27 cellular contexts compared by ENCODE assay signal in genomic region chr13:101970339-101970738, GRCh38.
"Had no signal": no experiment of that assay in that cellular context is flagged by ENCODE, and none has a peak within 500 bp of the region (broad histone marks: within the 10 kb centered on the region; RNA-seq: fewer than 3 reads in every experiment).

No MANE protein-coding gene starts in this region.

- H3K36me3 ChIP-seq: cardiac muscle cell, MG63, Peyer's patch, SJCRH30 had no signal

- DNase-seq: activated B cell treated with CpG ODN at 0.5 μM for 24 hours; activated CD4-positive, alpha-beta memory T cell treated with anti-CD3 and anti-CD28 coated beads for 36 hours; activated CD4-positive, alpha-beta T cell treated with anti-CD3 and anti-CD28 coated beads for 1 hour; activated CD4-positive, alpha-beta T cell treated with anti-CD3 and anti-CD28 coated beads, Interleukin-2, amount 10 ng/mL, durations not matched to agents 7 days and 5 days; activated gamma-delta T cell; activated naive CD4-positive, alpha-beta T cell treated with anti-CD3 and anti-CD28 coated beads for 36 hours; activated T-cell treated with anti-CD3 and anti-CD28 coated beads for 4 hours; activated T-cell treated with anti-CD3 and anti-CD28 coated beads, Interleukin-2, amount 50 U/mL, for 48 hours; amygdala; MG63; NCI-H1105; NCI-H1436; NCI-H1694 treated with DMSO at 0.1 percent for 48 hours; NCI-H2029 treated with DMSO at 0.1 percent for 48 hours; NCI-H510A treated with DMSO at 0.1 percent for 48 hours; NCI-H69; NK-92 treated with Interleukin-12 subunit alpha and Interleukin-12 subunit beta, amount 100 ng/mL, for 24 hours; Peyer's patch; Right ventricle myocardium superior; SJCRH30; T-helper 17 cell; T-helper 9 cell had no signal

- H3K36me3 Mint-ChIP-seq: activated CD4-positive, alpha-beta memory T cell treated with anti-CD3 and anti-CD28 coated beads for 36 hours; activated naive CD8-positive, alpha-beta T cell; brain had no signal

- ATAC-seq: activated T-helper 17 cell treated with anti-CD3 and anti-CD28 coated beads, Interleukin-2, amount 50 U/mL, for 72 hours; T-helper 17 cell had no signal

- H3K9me3 ChIP-seq: MG63, Peyer's patch, SJCRH30 had no signal

- H3K27me3 Mint-ChIP-seq: activated B cell treated with CpG ODN at 0.5 μM for 24 hours; activated CD4-positive, alpha-beta memory T cell treated with anti-CD3 and anti-CD28 coated beads for 36 hours; activated CD4-positive, alpha-beta T cell treated with anti-CD3 and anti-CD28 coated beads, Interleukin-2, amount 10 ng/mL, durations not matched to agents 7 days and 5 days had no signal

- H3K27me3 ChIP-seq: cardiac muscle cell, MG63, Peyer's patch, SJCRH30 had no signal

- H3K9me3 Mint-ChIP-seq: activated B cell treated with CpG ODN at 0.5 μM for 24 hours; activated CD4-positive, alpha-beta memory T cell treated with anti-CD3 and anti-CD28 coated beads for 36 hours; activated CD4-positive, alpha-beta T cell treated with anti-CD3 and anti-CD28 coated beads, Interleukin-2, amount 10 ng/mL, durations not matched to agents 7 days and 5 days; activated naive CD4-positive, alpha-beta T cell treated with anti-CD3 and anti-CD28 coated beads for 36 hours; activated T-helper 17 cell treated with anti-CD3 and anti-CD28 coated beads, Interleukin-2, amount 50 U/mL, for 72 hours; brain had no signal

- H3K27ac Mint-ChIP-seq: activated B cell treated with CpG ODN at 0.5 μM for 24 hours; activated CD4-positive, alpha-beta memory T cell treated with anti-CD3 and anti-CD28 coated beads for 36 hours; activated CD4-positive, alpha-beta T cell treated with anti-CD3 and anti-CD28 coated beads, Interleukin-2, amount 10 ng/mL, durations not matched to agents 7 days and 5 days; activated naive CD4-positive, alpha-beta T cell treated with anti-CD3 and anti-CD28 coated beads for 36 hours; activated naive CD8-positive, alpha-beta T cell; activated T-helper 17 cell treated with anti-CD3 and anti-CD28 coated beads, Interleukin-2, amount 50 U/mL, for 72 hours; brain; T-helper 17 cell had no signal

- H3K27ac ChIP-seq: cardiac muscle cell, Peyer's patch, RWPE1, SJCRH30 had no signal

- H3K4me1 ChIP-seq: Peyer's patch, SJCRH30 had no signal

- H3K4me3 ChIP-seq: cardiac muscle cell, MG63, Peyer's patch, SJCRH30 had no signal

- H3K4me3 Mint-ChIP-seq: activated B cell treated with CpG ODN at 0.5 μM for 24 hours; activated CD4-positive, alpha-beta memory T cell treated with anti-CD3 and anti-CD28 coated beads for 36 hours; activated CD4-positive, alpha-beta T cell treated with anti-CD3 and anti-CD28 coated beads, Interleukin-2, amount 10 ng/mL, durations not matched to agents 7 days and 5 days; activated naive CD4-positive, alpha-beta T cell treated with anti-CD3 and anti-CD28 coated beads for 36 hours; activated naive CD8-positive, alpha-beta T cell; activated T-helper 17 cell treated with anti-CD3 and anti-CD28 coated beads, Interleukin-2, amount 50 U/mL, for 72 hours; brain; T-helper 17 cell had no signal

- H3K4me1 Mint-ChIP-seq: activated B cell treated with CpG ODN at 0.5 μM for 24 hours; activated CD4-positive, alpha-beta T cell treated with anti-CD3 and anti-CD28 coated beads, Interleukin-2, amount 10 ng/mL, durations not matched to agents 7 days and 5 days; activated T-helper 17 cell treated with anti-CD3 and anti-CD28 coated beads, Interleukin-2, amount 50 U/mL, for 72 hours; T-helper 17 cell had no signal
